In genomic region chr20:59032023-59032712, GRCh38 we compare ENCODE assay signal across 1 cellular context.
A peak's percentile ranks its signal among the peaks of the same experiment; 100 is the strongest.
TF ChIP-seq lines count a peak whose summit lies in the region.

ATP5F1E (minus strand) TSS chr20:59032335; CDS start chr20:59032251, 84 bp downstream.

TF ChIP-seq in HepG2, 621 proteins besides CTCF, POLR2A, EP300 and RAD21 (continued from another document and continues in another):
- peak; percentile 93 for TF ChIP-seq ZSCAN9 (CRISPR knock-in tag; IDR thresholded peaks at IDR 0.05; ENCODE audit: borderline replicate concordance)
- TF ChIP-seq RFX5 (IDR thresholded peaks at IDR 0.05; ENCODE audit: low read depth, low read length) = peak; percentile 77
- no peak for TF ChIP-seq GLMP (CRISPR knock-in tag; IDR thresholded peaks at IDR 0.05; ENCODE audit: borderline replicate concordance)
- TF ChIP-seq, protein P1, sequence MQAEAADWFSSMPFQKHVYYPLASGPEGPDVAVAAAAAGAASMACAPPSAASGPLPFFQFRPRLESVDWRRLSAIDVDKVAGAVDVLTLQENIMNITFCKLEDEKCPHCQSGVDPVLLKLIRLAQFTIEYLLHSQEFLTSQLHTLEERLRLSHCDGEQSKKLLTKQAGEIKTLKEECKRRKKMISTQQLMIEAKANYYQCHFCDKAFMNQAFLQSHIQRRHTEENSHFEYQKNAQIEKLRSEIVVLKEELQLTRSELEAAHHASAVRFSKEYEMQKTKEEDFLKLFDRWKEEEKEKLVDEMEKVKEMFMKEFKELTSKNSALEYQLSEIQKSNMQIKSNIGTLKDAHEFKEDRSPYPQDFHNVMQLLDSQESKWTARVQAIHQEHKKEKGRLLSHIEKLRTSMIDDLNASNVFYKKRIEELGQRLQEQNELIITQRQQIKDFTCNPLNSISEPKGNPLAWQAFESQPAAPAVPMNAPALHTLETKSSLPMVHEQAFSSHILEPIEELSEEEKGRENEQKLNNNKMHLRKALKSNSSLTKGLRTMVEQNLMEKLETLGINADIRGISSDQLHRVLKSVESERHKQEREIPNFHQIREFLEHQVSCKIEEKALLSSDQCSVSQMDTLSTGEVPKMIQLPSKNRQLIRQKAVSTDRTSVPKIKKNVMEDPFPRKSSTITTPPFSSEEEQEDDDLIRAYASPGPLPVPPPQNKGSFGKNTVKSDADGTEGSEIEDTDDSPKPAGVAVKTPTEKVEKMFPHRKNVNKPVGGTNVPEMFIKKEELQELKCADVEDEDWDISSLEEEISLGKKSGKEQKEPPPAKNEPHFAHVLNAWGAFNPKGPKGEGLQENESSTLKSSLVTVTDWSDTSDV (CRISPR knock-in tag; IDR thresholded peaks at IDR 0.05) = no peak
- TF ChIP-seq SP1 (IDR thresholded peaks at IDR 0.05) = no peak
- peak; percentile 97 for TF ChIP-seq SP1 (CRISPR knock-in tag; IDR thresholded peaks at IDR 0.05)
- TF ChIP-seq HNRNPH1 (optimal IDR thresholded peaks at IDR 0.05; ENCODE audit: low read depth, low read length) = peak; percentile 32
- no peak; the same call in none of the 2 replicates for TF ChIP-seq ZNF3 (CRISPR knock-in tag; IDR thresholded peaks at IDR 0.05)
- no peak; the same call in 1 of the 2 replicates for TF ChIP-seq SIX1 (CRISPR knock-in tag; IDR thresholded peaks at IDR 0.05; ENCODE audit: borderline replicate concordance)
- peak; percentile 73 for TF ChIP-seq BRCA1 (CRISPR knock-in tag; IDR thresholded peaks at IDR 0.05)
- TF ChIP-seq SSRP1 (CRISPR knock-in tag; IDR thresholded peaks at IDR 0.05) = peak; percentile 85; the same call in 1 of the 2 replicates
- no peak for TF ChIP-seq MAFK (conservative IDR thresholded peaks at IDR 0.05 in 1 of 2, IDR thresholded peaks at IDR 0.05 in 1 of 2; ENCODE audit: low read length in 2 of 2)
- peak; percentile 51 for TF ChIP-seq ZNF138 (CRISPR knock-in tag; IDR thresholded peaks at IDR 0.05; ENCODE audit: low read depth)
- peak; percentile 98 for TF ChIP-seq HOXA3 (CRISPR knock-in tag; IDR thresholded peaks at IDR 0.05)
- TF ChIP-seq ZBTB2 (CRISPR knock-in tag; IDR thresholded peaks at IDR 0.05; ENCODE audit: low read depth) = peak; percentile 50; the same call in 1 of the 2 replicates
- TF ChIP-seq, protein P2, sequence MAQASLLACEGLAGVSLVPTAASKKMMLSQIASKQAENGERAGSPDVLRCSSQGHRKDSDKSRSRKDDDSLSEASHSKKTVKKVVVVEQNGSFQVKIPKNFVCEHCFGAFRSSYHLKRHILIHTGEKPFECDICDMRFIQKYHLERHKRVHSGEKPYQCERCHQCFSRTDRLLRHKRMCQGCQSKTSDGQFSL (CRISPR knock-in tag; IDR thresholded peaks at IDR 0.05) = no peak
- TF ChIP-seq IRF2 (CRISPR knock-in tag; IDR thresholded peaks at IDR 0.05) = peak; percentile 87; the same call in 1 of the 2 replicates
- TF ChIP-seq ZUFSP (CRISPR knock-in tag; IDR thresholded peaks at IDR 0.05; ENCODE audit: borderline replicate concordance) = 0 out of 2 replicates have a peak, but pooled peaks have one; percentile 46
- TF ChIP-seq NFYB (CRISPR knock-in tag; IDR thresholded peaks at IDR 0.05) = peak; percentile 92
- no peak for TF ChIP-seq RFX1 (IDR thresholded peaks at IDR 0.05)
- TF ChIP-seq, protein P3, sequence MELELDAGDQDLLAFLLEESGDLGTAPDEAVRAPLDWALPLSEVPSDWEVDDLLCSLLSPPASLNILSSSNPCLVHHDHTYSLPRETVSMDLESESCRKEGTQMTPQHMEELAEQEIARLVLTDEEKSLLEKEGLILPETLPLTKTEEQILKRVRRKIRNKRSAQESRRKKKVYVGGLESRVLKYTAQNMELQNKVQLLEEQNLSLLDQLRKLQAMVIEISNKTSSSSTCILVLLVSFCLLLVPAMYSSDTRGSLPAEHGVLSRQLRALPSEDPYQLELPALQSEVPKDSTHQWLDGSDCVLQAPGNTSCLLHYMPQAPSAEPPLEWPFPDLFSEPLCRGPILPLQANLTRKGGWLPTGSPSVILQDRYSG (CRISPR knock-in tag; IDR thresholded peaks at IDR 0.05) = no peak
- no peak for TF ChIP-seq MLLT10 (CRISPR knock-in tag; IDR thresholded peaks at IDR 0.05)
- no peak; the same call in 1 of the 2 replicates for TF ChIP-seq ZNF264 (CRISPR knock-in tag; IDR thresholded peaks at IDR 0.05)
- no peak; the same call in 1 of the 2 replicates for TF ChIP-seq SP140L (CRISPR knock-in tag; IDR thresholded peaks at IDR 0.05; ENCODE audit: borderline replicate concordance)
- TF ChIP-seq MAF1 (CRISPR knock-in tag; IDR thresholded peaks at IDR 0.05; ENCODE audit: borderline replicate concordance) = no peak; the same call in 1 of the 2 replicates
- TF ChIP-seq BCL6 (CRISPR knock-in tag; IDR thresholded peaks at IDR 0.05) = peak; percentile 47
- peak; percentile 77 for TF ChIP-seq ZNF546 (CRISPR knock-in tag; conservative IDR thresholded peaks at IDR 0.05)
- no peak for TF ChIP-seq HOXA7 (CRISPR knock-in tag; IDR thresholded peaks at IDR 0.05)
- no peak; the same call in none of the 2 replicates for TF ChIP-seq ZNF431 (CRISPR knock-in tag; IDR thresholded peaks at IDR 0.05; ENCODE audit: borderline replicate concordance, low read depth)
- peak; percentile 93 for TF ChIP-seq IRX3 (CRISPR knock-in tag; IDR thresholded peaks at IDR 0.05; ENCODE audit: borderline replicate concordance, low read depth)
- TF ChIP-seq ZNF326 (CRISPR knock-in tag; IDR thresholded peaks at IDR 0.05; ENCODE audit: borderline replicate concordance) = peak; percentile 90
- TF ChIP-seq EED (CRISPR knock-in tag; IDR thresholded peaks at IDR 0.05) = peak; percentile 97; the same call in 1 of the 2 replicates
- TF ChIP-seq SRF (IDR thresholded peaks at IDR 0.05; ENCODE audit: low read depth, low read length) = no peak
- TF ChIP-seq ZNF878 (CRISPR knock-in tag; IDR thresholded peaks at IDR 0.05) = no peak
- peak; percentile 27 for TF ChIP-seq ZNF703 (CRISPR knock-in tag; IDR thresholded peaks at IDR 0.05; ENCODE audit: borderline replicate concordance)
- TF ChIP-seq ZBTB1 (CRISPR knock-in tag; IDR thresholded peaks at IDR 0.05; ENCODE audit: borderline replicate concordance) = peak; percentile 53; the same call in 1 of the 2 replicates
- TF ChIP-seq KAT7 (CRISPR knock-in tag; IDR thresholded peaks at IDR 0.05; ENCODE audit: borderline replicate concordance) = peak; percentile 100
- TF ChIP-seq TAF1 (CRISPR knock-in tag; IDR thresholded peaks at IDR 0.05) = peak; percentile 96
- peak; percentile 100 for TF ChIP-seq RBFOX2 (IDR thresholded peaks at IDR 0.05; ENCODE audit: low read depth, low read length)
- TF ChIP-seq TOE1 (CRISPR knock-in tag; IDR thresholded peaks at IDR 0.05) = no peak
- peak; percentile 60; the same call in 1 of the 2 replicates for TF ChIP-seq MED1 (CRISPR knock-in tag; IDR thresholded peaks at IDR 0.05)
- TF ChIP-seq USF2 (IDR thresholded peaks at IDR 0.05; ENCODE audit: low read depth, low read length) = no peak
- peak; percentile 13 for TF ChIP-seq USF2 (CRISPR knock-in tag; IDR thresholded peaks at IDR 0.05; ENCODE audit: borderline replicate concordance)
- TF ChIP-seq ZNF205 (CRISPR knock-in tag; IDR thresholded peaks at IDR 0.05) = peak; percentile 36; the same call in 1 of the 2 replicates
- peak; percentile 87; the same call in 1 of the 2 replicates for TF ChIP-seq STAT6 (CRISPR knock-in tag; IDR thresholded peaks at IDR 0.05; ENCODE audit: borderline replicate concordance)
- no peak for TF ChIP-seq ZNF562 (CRISPR knock-in tag; IDR thresholded peaks at IDR 0.05; ENCODE audit: borderline replicate concordance)
- peak; percentile 84 for TF ChIP-seq HOXA5 (CRISPR knock-in tag; IDR thresholded peaks at IDR 0.05)
- TF ChIP-seq CENPT (CRISPR knock-in tag; IDR thresholded peaks at IDR 0.05; ENCODE audit: low read depth) = peak; percentile 66
- peak; percentile 97 for TF ChIP-seq ZNF619 (CRISPR knock-in tag; IDR thresholded peaks at IDR 0.05)
- TF ChIP-seq, protein P4, sequence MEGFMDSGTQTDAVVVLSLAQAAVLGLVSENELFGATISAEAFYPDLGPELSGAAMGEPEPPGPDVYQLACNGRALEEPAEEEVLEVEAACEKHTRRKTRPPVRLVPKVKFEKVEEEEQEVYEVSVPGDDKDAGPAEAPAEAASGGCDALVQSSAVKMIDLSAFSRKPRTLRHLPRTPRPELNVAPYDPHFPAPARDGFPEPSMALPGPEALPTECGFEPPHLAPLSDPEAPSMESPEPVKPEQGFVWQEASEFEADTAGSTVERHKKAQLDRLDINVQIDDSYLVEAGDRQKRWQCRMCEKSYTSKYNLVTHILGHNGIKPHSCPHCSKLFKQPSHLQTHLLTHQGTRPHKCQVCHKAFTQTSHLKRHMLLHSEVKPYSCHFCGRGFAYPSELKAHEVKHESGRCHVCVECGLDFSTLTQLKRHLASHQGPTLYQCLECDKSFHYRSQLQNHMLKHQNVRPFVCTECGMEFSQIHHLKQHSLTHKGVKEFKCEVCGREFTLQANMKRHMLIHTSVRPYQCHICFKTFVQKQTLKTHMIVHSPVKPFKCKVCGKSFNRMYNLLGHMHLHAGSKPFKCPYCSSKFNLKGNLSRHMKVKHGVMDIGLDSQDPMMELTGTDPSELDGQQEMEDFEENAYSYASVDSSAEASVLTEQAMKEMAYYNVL (CRISPR knock-in tag; IDR thresholded peaks at IDR 0.05; ENCODE audit: borderline replicate concordance) = peak; percentile 87; the same call in 1 of the 2 replicates
- no peak for TF ChIP-seq KDM6A (CRISPR knock-in tag; IDR thresholded peaks at IDR 0.05; ENCODE audit: low read depth)
- TF ChIP-seq ZNF343 (CRISPR knock-in tag; IDR thresholded peaks at IDR 0.05) = peak; percentile 83; the same call in 1 of the 2 replicates
- TF ChIP-seq MEIS1 (CRISPR knock-in tag; IDR thresholded peaks at IDR 0.05; ENCODE audit: borderline replicate concordance) = peak; percentile 96
